21 cellular contexts compared by ENCODE assay signal in genomic region chr3:32195995-32196540, GRCh38.
"Had no signal": no experiment of that assay in that cellular context is flagged by ENCODE, and none has a peak within 500 bp of the region (broad histone marks: within the 10 kb centered on the region; RNA-seq: fewer than 3 reads in every experiment).

No MANE protein-coding gene starts in this region.

- H3K4me3 ChIP-seq: esophagus muscularis mucosa, left ventricle myocardium inferior, prostate gland, testis, vagina had no signal

- H3K9me3 ChIP-seq: esophagus muscularis mucosa, left ventricle myocardium inferior, prostate gland, testis, vagina had no signal

- ATAC-seq: activated CD4-positive, alpha-beta T cell treated with anti-CD3 and anti-CD28 coated beads for 36 hours; activated naive CD4-positive, alpha-beta T cell treated with anti-CD3 and anti-CD28 coated beads, Interleukin-2, amount 50 U/mL, for 72 hours; activated T-helper 17 cell treated with anti-CD3 and anti-CD28 coated beads, Interleukin-2, amount 50 U/mL, for 72 hours; effector memory CD8-positive, alpha-beta T cell; natural killer cell had no signal

- DNase-seq: activated B cell treated with CpG ODN at 0.5 μM for 24 hours; activated CD4-positive, alpha-beta T cell treated with anti-CD3 and anti-CD28 coated beads for 36 hours; activated CD4-positive, alpha-beta T cell treated with anti-CD3 and anti-CD28 coated beads, Interleukin-2, amount 50 U/mL, for 4 hours; activated CD8-positive, alpha-beta memory T cell treated with anti-CD3 and anti-CD28 coated beads for 24 hours; activated CD8-positive, alpha-beta memory T cell treated with anti-CD3 and anti-CD28 coated beads, Interleukin-2, amount 50 U/mL, for 4 hours; activated T-cell treated with anti-CD3 and anti-CD28 coated beads, Interleukin-2, amount 50 U/mL, for 24 hours; aorta; brain microvascular endothelial cell; central memory CD4-positive, alpha-beta T cell; effector memory CD8-positive, alpha-beta T cell; hypothalamus; left ventricle myocardium inferior; natural killer cell; stimulated activated CD4-positive, alpha-beta T cell treated with anti-CD3 and anti-CD28 coated beads, Interleukin-4, amount 100 ng/mL, for 1 hour; stimulated activated naive CD4-positive, alpha-beta T cell; testis had no signal

- H3K27ac ChIP-seq: brain microvascular endothelial cell, esophagus muscularis mucosa, prostate gland, testis, vagina had no signal

- H3K27me3 ChIP-seq: brain microvascular endothelial cell, esophagus muscularis mucosa, testis, vagina had no signal

- H3K4me1 ChIP-seq: prostate gland, testis, vagina had no signal

- H3K36me3 ChIP-seq: brain microvascular endothelial cell, esophagus muscularis mucosa, left ventricle myocardium inferior, prostate gland, vagina had no signal
